15 cellular contexts compared by ENCODE assay signal in genomic region chr3:120460862-120461261, GRCh38.
"Had no signal": no experiment of that assay in that cellular context is flagged by ENCODE, and none has a peak within 500 bp of the region (broad histone marks: within the 10 kb centered on the region; RNA-seq: fewer than 3 reads in every experiment).

No MANE protein-coding gene starts in this region.

- H3K27me3 ChIP-seq: gastroesophageal sphincter, suprapubic skin had no signal

- H3K4me1 ChIP-seq: suprapubic skin had no signal

- H3K9me3 ChIP-seq: gastroesophageal sphincter, mucosa of descending colon, suprapubic skin had no signal

- H3K36me3 ChIP-seq: gastroesophageal sphincter, suprapubic skin had no signal

- H3K36me3 Mint-ChIP-seq: activated naive CD8-positive, alpha-beta T cell treated with anti-CD3 and anti-CD28 coated beads, Interleukin-2, amount 10 ng/mL, durations not matched to agents 7 days and 5 days; naive thymus-derived CD8-positive, alpha-beta T cell had no signal

- H3K27ac ChIP-seq: gastroesophageal sphincter, suprapubic skin had no signal

- H3K4me1 Mint-ChIP-seq: naive thymus-derived CD8-positive, alpha-beta T cell had no signal

- DNase-seq: activated CD4-positive, alpha-beta T cell treated with anti-CD3 and anti-CD28 coated beads, Interleukin-2, amount 10 ng/mL, durations not matched to agents 7 days and 5 days; activated CD8-positive, alpha-beta memory T cell treated with anti-CD3 and anti-CD28 coated beads, Interleukin-2, amount 50 U/mL, for 48 hours; activated naive CD4-positive, alpha-beta T cell; activated naive CD8-positive, alpha-beta T cell treated with anti-CD3 and anti-CD28 coated beads, Interleukin-2, amount 10 ng/mL, durations not matched to agents 7 days and 5 days; dermis blood vessel endothelial cell; left colon; mucosa of descending colon; naive thymus-derived CD8-positive, alpha-beta T cell; right cardiac atrium; stimulated activated naive CD8-positive, alpha-beta T cell treated with anti-CD3 and anti-CD28 coated beads, Interleukin-15, Interleukin-2, amounts not matched to agents 100 U/mL and 50 U/mL, for 24 hours; SW 1271 had no signal

- H3K9me3 Mint-ChIP-seq: activated CD4-positive, alpha-beta T cell treated with anti-CD3 and anti-CD28 coated beads, Interleukin-2, amount 10 ng/mL, durations not matched to agents 7 days and 5 days; activated naive CD8-positive, alpha-beta T cell treated with anti-CD3 and anti-CD28 coated beads, Interleukin-2, amount 10 ng/mL, durations not matched to agents 7 days and 5 days; naive thymus-derived CD8-positive, alpha-beta T cell had no signal

- H3K4me3 Mint-ChIP-seq: activated CD4-positive, alpha-beta T cell treated with anti-CD3 and anti-CD28 coated beads, Interleukin-2, amount 10 ng/mL, durations not matched to agents 7 days and 5 days; activated naive CD8-positive, alpha-beta T cell treated with anti-CD3 and anti-CD28 coated beads, Interleukin-2, amount 10 ng/mL, durations not matched to agents 7 days and 5 days; naive thymus-derived CD8-positive, alpha-beta T cell had no signal

- H3K4me3 ChIP-seq: gastroesophageal sphincter, lung, mucosa of descending colon, suprapubic skin had no signal

- H3K27ac Mint-ChIP-seq: activated CD4-positive, alpha-beta T cell treated with anti-CD3 and anti-CD28 coated beads, Interleukin-2, amount 10 ng/mL, durations not matched to agents 7 days and 5 days; activated naive CD8-positive, alpha-beta T cell treated with anti-CD3 and anti-CD28 coated beads, Interleukin-2, amount 10 ng/mL, durations not matched to agents 7 days and 5 days; naive thymus-derived CD8-positive, alpha-beta T cell; progenitor cell of endocrine pancreas had no signal
